In genomic region chr17:1002412-1002753, GRCh38 we compare ENCODE assay signal across 13 cellular contexts. TPM values are rescaled to one million over a fixed set of nuclear protein-coding genes. Genes with fewer than 3 reads are reported as not detected.
DNase-seq lines count a peak whose midpoint lies in the region; ATAC-seq and TF ChIP-seq lines count a peak whose summit lies in the region.
"Had no signal": no experiment of that assay in that cellular context is flagged by ENCODE, and none has a peak within 500 bp of the region (broad histone marks: within the 10 kb centered on the region; RNA-seq: fewer than 3 reads in every experiment).

No MANE protein-coding gene starts in this region.

- no peak overlapping the region for H3K4me3 Mint-ChIP-seq in activated CD4-positive, alpha-beta T cell treated with anti-CD3 and anti-CD28 coated beads, Interleukin-2, amount 10 ng/mL, durations not matched to agents 24 days and 14 days

- no peak for TF ChIP-seq POLR2A in thyroid gland (IDR thresholded peaks at IDR 0.05)

- no peak overlapping the region for H3K4me3 ChIP-seq in colonic mucosa
- no peak overlapping the region for H3K4me3 ChIP-seq in lung
- H3K4me3 ChIP-seq in thyroid gland (replicated peaks in 1 of 3): no peak overlapping the region

- intact Hi-C loops in activated CD4-positive, alpha-beta T cell treated with anti-CD3 and anti-CD28 coated beads, Interleukin-2, amount 10 ng/mL, durations not matched to agents 24 days and 14 days (cut with micrococcal nuclease): no loop called here
- intact Hi-C loops in colonic mucosa (cut with DNase I) (no loop called here), thyroid gland (cut with DNase I) (no loop called here)

- peaks cover 50% of the 10 kb centered on the region for H3K36me3 Mint-ChIP-seq in activated CD4-positive, alpha-beta T cell treated with anti-CD3 and anti-CD28 coated beads, Interleukin-2, amount 10 ng/mL, durations not matched to agents 24 days and 14 days (ENCODE audit: low read depth)

- 55 to 71% methylated on average over 4 of the region's 4 CpGs for WGBS in lung, 2 donors
- WGBS in thyroid gland, 2 donors: 76 to 85% methylated on average over 4 of the region's 4 CpGs

- DNase-seq in activated CD4-positive, alpha-beta T cell treated with anti-CD3 and anti-CD28 coated beads, Interleukin-2, amount 10 ng/mL, durations not matched to agents 24 days and 14 days: no peak
- DNase-seq in activated CD4-positive, alpha-beta T cell treated with anti-CD3 and anti-CD28 coated beads, Interleukin-2, amount 50 U/mL, for 48 hours: no peak
- DNase-seq in colonic mucosa (no peak), lung (ENCODE audit: low spot score) (no peak), thyroid gland (no peak), NCI-H446 (lab: John Stamatoyannopoulos, UW) (no peak), NCI-H1694 treated with DMSO at 0.1 percent for 48 hours (lab: John Stamatoyannopoulos, UW) (no peak), GM19238 (ENCODE audit: insufficient read length, low spot score) (no peak)
- DNase-seq: ACHN; GDM1; left cardiac atrium; NCI-H1048; stimulated activated naive CD4-positive, alpha-beta T cell had no signal

- ATAC-seq in lung (ENCODE audit: insufficient read depth, low FRiP score): no peak

- H3K27me3 Mint-ChIP-seq in activated CD4-positive, alpha-beta T cell treated with anti-CD3 and anti-CD28 coated beads, Interleukin-2, amount 10 ng/mL, durations not matched to agents 24 days and 14 days: no peaks in the 10 kb centered on the region

- H3K36me3 ChIP-seq in colonic mucosa (peaks cover 7% of the 10 kb centered on the region), lung (ENCODE audit: control insufficient read depth in 2 of 2, insufficient read depth in 2 of 2, low read length in 2 of 2) (peaks cover 0 to 42% of the 10 kb centered on the region in 2 donors), thyroid gland (peaks cover 16 to 24% of the 10 kb centered on the region in 2 donors)

- H3K27ac ChIP-seq in colonic mucosa: peak overlapping the region; percentile 4
- peak overlapping the region; percentile 58 to 61 for H3K27ac ChIP-seq in lung (ENCODE audit: low read depth in 1 of 2, low read length in 1 of 2)
- H3K27ac ChIP-seq in thyroid gland: peak overlapping the region in 2 of 3 donors; percentile 5 to 32

- H3K9me3 ChIP-seq in colonic mucosa: no peaks in the 10 kb centered on the region
- no peaks in the 10 kb centered on the region for H3K9me3 ChIP-seq in lung (ENCODE audit: control insufficient read depth in 2 of 2, insufficient read depth in 1 of 2, low read length in 1 of 2)
- no peaks in the 10 kb centered on the region for H3K9me3 ChIP-seq in thyroid gland

- H3K4me1 ChIP-seq in colonic mucosa (no peaks in the 10 kb centered on the region), lung (ENCODE audit: control insufficient read depth in 2 of 2, insufficient read depth in 2 of 2, low read length in 2 of 2) (peaks cover 6 to 39% of the 10 kb centered on the region in 2 donors), thyroid gland (peaks cover 22 to 72% of the 10 kb centered on the region in 2 donors)

- H3K9ac ChIP-seq in colonic mucosa (ENCODE audit: low read depth in 2 of 2, low read length in 2 of 2): no peak overlapping the region

- TF ChIP-seq CTCF in colonic mucosa (IDR thresholded peaks at IDR 0.05) (no peak), lung (IDR thresholded peaks at IDR 0.05; ENCODE audit: control extremely low read depth, extremely low read depth) (no peak), thyroid gland (IDR thresholded peaks at IDR 0.05) (no peak)

- peaks cover 23% of the 10 kb centered on the region for H3K4me1 Mint-ChIP-seq in activated CD4-positive, alpha-beta T cell treated with anti-CD3 and anti-CD28 coated beads, Interleukin-2, amount 10 ng/mL, durations not matched to agents 24 days and 14 days

- H3K27ac Mint-ChIP-seq in activated CD4-positive, alpha-beta T cell treated with anti-CD3 and anti-CD28 coated beads, Interleukin-2, amount 10 ng/mL, durations not matched to agents 24 days and 14 days: peak overlapping the region; percentile 63

- H3K27me3 ChIP-seq in colonic mucosa (no peaks in the 10 kb centered on the region), lung (ENCODE audit: control insufficient read depth, insufficient read depth) (no peaks in the 10 kb centered on the region), thyroid gland (no peaks in the 10 kb centered on the region)

- H3K9me3 Mint-ChIP-seq in activated CD4-positive, alpha-beta T cell treated with anti-CD3 and anti-CD28 coated beads, Interleukin-2, amount 10 ng/mL, durations not matched to agents 24 days and 14 days: no peaks in the 10 kb centered on the region

RNA-seq across cellular contexts. Expression of gene TIMM22, which starts 5.5 kb away (rescaled TPM):
- total RNA-seq in activated CD4-positive, alpha-beta T cell treated with anti-CD3 and anti-CD28 coated beads, Interleukin-2, amount 10 ng/mL, durations not matched to agents 24 days and 14 days: 14.7 and 15.7 TPM in 2 replicates
- total RNA-seq in colonic mucosa (10 to 100 TPM in 1 of 2 donors, 1 to 10 TPM in 1; 8.3 to 12.8 TPM), lung (10 to 100 TPM; 11.3 to 12.2 TPM), thyroid gland (10 to 100 TPM; 14.7 to 17.1 (median 14.9) TPM)
- 1 to 10 TPM; 7.2 to 8.4 TPM for polyA plus RNA-seq in lung

RNA-seq across cellular contexts. Expression of gene NXN, which starts 22.8 kb away (rescaled TPM):
- 0.14 and 0.28 TPM in 2 replicates for total RNA-seq in activated CD4-positive, alpha-beta T cell treated with anti-CD3 and anti-CD28 coated beads, Interleukin-2, amount 10 ng/mL, durations not matched to agents 24 days and 14 days
- total RNA-seq in colonic mucosa: 10 to 100 TPM in 1 of 2 donors, 1 to 10 TPM in 1; 2.6 to 16.3 TPM
- total RNA-seq in lung: 10 to 100 TPM; 49.3 to 57.7 TPM
- 10 to 100 TPM; 17.6 to 30.5 TPM for polyA plus RNA-seq in lung
- 10 to 100 TPM; 14.5 to 18.3 (median 17.2) TPM for total RNA-seq in thyroid gland

Comparison
In these comparisons a context has a peak if more than half of its experiments do, and no peak if none do; other contexts are left out.
1. H3K27ac ChIP-seq: peak in every context shown above with its lines; median percentile 60 in lung; 18 in thyroid gland; 4 in colonic mucosa.